Comparison of ENCODE assay signal across 1 cellular context in genomic region chr10:600876-601275, GRCh38.
TF ChIP-seq lines count a peak whose summit lies in the region.

No MANE protein-coding gene starts in this region.

TF ChIP-seq in IMR-90, 13 proteins besides CTCF, POLR2A, EP300 and RAD21:
- TF ChIP-seq SMC3 (IDR thresholded peaks at IDR 0.05; ENCODE audit: low read depth, low read length) (no peak), MAZ (IDR thresholded peaks at IDR 0.05; ENCODE audit: borderline replicate concordance, low read depth, low read length) (no peak), CEBPB (IDR thresholded peaks at IDR 0.05; ENCODE audit: low read depth, low read length) (peak; percentile 19; the same call in 1 of the 2 replicates), USF2 (IDR thresholded peaks at IDR 0.05; ENCODE audit: low read depth, low read length) (no peak), RCOR1 (IDR thresholded peaks at IDR 0.05; ENCODE audit: insufficient replicate concordance, low read length) (no peak), FOS (IDR thresholded peaks at IDR 0.05; ENCODE audit: low read depth, low read length) (no peak)
TF ChIP-seq in IMR-90: peak in this region for 1.
